8 cellular contexts compared by ENCODE assay signal in genomic region chr17:4968916-4969550, GRCh38. TPM values are rescaled to one million over a fixed set of nuclear protein-coding genes. Genes with fewer than 3 reads are reported as not detected.
DNase-seq lines count a peak whose midpoint lies in the region; ATAC-seq and TF ChIP-seq lines count a peak whose summit lies in the region.

No MANE protein-coding gene starts in this region.

- no peak for TF ChIP-seq POLR2A in HCT116 (IDR thresholded peaks at IDR 0.05; ENCODE audit: borderline replicate concordance, extremely low read depth, insufficient read depth, insufficient read length)

- H3K4me1 Mint-ChIP-seq in effector memory CD8-positive, alpha-beta T cell (ENCODE audit: low read depth in 2 of 2), result peaks cover 12 to 14% of the 10 kb centered on the region in 2 donors

- H3K4me3 Mint-ChIP-seq in effector memory CD8-positive, alpha-beta T cell, result no peak overlapping the region

- H3K4me3 ChIP-seq in AG04450 (ENCODE audit: low read depth, low read length) (peak overlapping the region; percentile 78), HCT116 (replicated peaks in 1 of 2; ENCODE audit: low read depth in 1 of 2, low read length in 2 of 2) (peak overlapping the region; percentile 63 to 70)

- no peaks in the 10 kb centered on the region for H3K9me3 Mint-ChIP-seq in effector memory CD8-positive, alpha-beta T cell

- H3K36me3 ChIP-seq in HCT116 (ENCODE audit: control insufficient read depth in 1 of 2, insufficient read depth in 2 of 2, low read length in 2 of 2), result peaks cover 4 to 17% of the 10 kb centered on the region in 2 experiments; a peak in 3 of 4 replicates

- peaks cover 5% of the 10 kb centered on the region; the same call in 1 of the 2 replicates for H3K9me3 ChIP-seq in AG04450 (ENCODE audit: control insufficient read depth, insufficient read depth, low read length)
- H3K9me3 ChIP-seq in HCT116 (ENCODE audit: control insufficient read depth in 1 of 2, insufficient read depth in 1 of 2, low read depth in 1 of 2, low read length in 2 of 2), result no peaks in the 10 kb centered on the region

- no peak for TF ChIP-seq RAD21 in HCT116 (IDR thresholded peaks at IDR 0.05; ENCODE audit: low read depth)

- BruUV-seq in HCT116 (replicated peaks; lab: Mats Ljungman, UMichigan), result no TSS peak

- H4K20me1 ChIP-seq in HCT116 (ENCODE audit: insufficient read depth), result no peaks in the 10 kb centered on the region

- H3K9ac ChIP-seq in HCT116 (ENCODE audit: low read length), result peak overlapping the region; percentile 80

- H3K27ac ChIP-seq in AG04450 (ENCODE audit: low read depth, low read length) (peak overlapping the region; percentile 98), HCT116 (ENCODE audit: low read depth, low read length) (peak overlapping the region; percentile 90)

- H3K36me3 Mint-ChIP-seq in effector memory CD8-positive, alpha-beta T cell (ENCODE audit: insufficient read depth), result peaks cover 18% of the 10 kb centered on the region

- no peaks in the 10 kb centered on the region for H3K27me3 ChIP-seq in AG04450 (ENCODE audit: control insufficient read depth, insufficient read depth, low read length)
- no peaks in the 10 kb centered on the region for H3K27me3 ChIP-seq in HCT116 (ENCODE audit: insufficient read depth, low read length)

- H3K79me2 ChIP-seq in HCT116 (ENCODE audit: insufficient read depth, low read length), result peaks cover 13% of the 10 kb centered on the region; the same call in 1 of the 2 replicates

- CTCF ChIA-PET in AG04450 (lab: Charles Lee), result interaction anchor here (1.8 kb wide), 1 partner anchor 60 kb away, joined by 5 read pairs; no protein-coding TSS in a partner anchor
- CTCF ChIA-PET in HCT116 (lab: Charles Lee), result interaction anchor here (1.3 kb wide), 1 partner anchor 66 kb away, joined by 3 read pairs; the partner anchor contains the start of gene CHRNE

- peaks cover 19 to 33% of the 10 kb centered on the region in 2 experiments for H3K4me1 ChIP-seq in HCT116 (ENCODE audit: control insufficient read depth in 1 of 2, insufficient read depth in 2 of 2, low read length in 2 of 2)

- POLR2A ChIA-PET in AG04450 (lab: Yijun Ruan, JAX) (interaction anchor here (0.5 to 5.6 kb wide), 6 partner anchors 20 to 173 kb away, joined by 3 to 128 read pairs (median 4); partner anchors contain the start of genes ENO3, KIF1C, PFN1 and RNF167), HCT116 (lab: Charles Lee) (interaction anchor here (0.8 to 5.0 kb wide), 7 partner anchors 15 to 29 kb away, joined by 3 to 45 read pairs (median 10); partner anchors contain the start of genes CAMTA2, ENO3, PFN1 and RNF167)

- TF ChIP-seq CTCF in AG04450 (IDR thresholded peaks at IDR 0.05; ENCODE audit: low read depth, low read length) (no peak), HCT116 (IDR thresholded peaks at IDR 0.05 in 2 of 3, conservative IDR thresholded peaks at IDR 0.05 in 1 of 3; ENCODE audit: borderline replicate concordance in 1 of 3, insufficient read depth in 1 of 3, low read depth in 2 of 3, low read length in 2 of 3) (no peak)

- RAD21 ChIA-PET in HCT116 (lab: Charles Lee; ENCODE audit: low non-redundant PET in 1 of 2, low total read pairs in 2 of 2, uncharacterized antibody in 2 of 2, unreplicated experiment in 2 of 2), result interaction anchor here (0.5 to 2.2 kb wide), 2 partner anchors 14 to 29 kb away, joined by 6 to 11 read pairs; partner anchors contain the start of genes RNF167 (in 1 of the 2) and SLC25A11 (in 1 of the 2)

- peak; percentile 85 for DNase-seq in AG04450 (ENCODE audit: low read depth, low spot score)
- DNase-seq in HCT116 (ENCODE audit: low read depth, low spot score), result no peak
- DNase-seq in activated CD8-positive, alpha-beta memory T cell treated with anti-CD3 and anti-CD28 coated beads, Interleukin-2, amount 50 U/mL, for 48 hours, result peak; percentile 84
- peak; percentile 78 for DNase-seq in hepatic stellate cell (ENCODE audit: low spot score)
- DNase-seq in stimulated activated CD4-positive, alpha-beta T cell treated with anti-CD3 and anti-CD28 coated beads, Interleukin-4, amount 100 ng/mL, for 1 hour, result peak; percentile 34
- no peak for DNase-seq in effector memory CD8-positive, alpha-beta T cell
- no peak for DNase-seq in SKM-1 (lab: John Stamatoyannopoulos, UW; ENCODE audit: unreplicated experiment)
- no peak for DNase-seq in cerebellar nuclear complex (lab: John Stamatoyannopoulos, UW)

- H3K9me2 ChIP-seq in HCT116 (ENCODE audit: insufficient read depth), result no peaks in the 10 kb centered on the region

- no peak overlapping the region for H3K27ac Mint-ChIP-seq in effector memory CD8-positive, alpha-beta T cell

- H3K4me2 ChIP-seq in HCT116 (ENCODE audit: low read length), result peak overlapping the region; percentile 84

- H3K27me3 Mint-ChIP-seq in effector memory CD8-positive, alpha-beta T cell, result no peaks in the 10 kb centered on the region

- H2AFZ ChIP-seq in HCT116 (ENCODE audit: low read depth, low read length, poor library complexity, severe bottlenecking), result no peak overlapping the region

- no peak for ATAC-seq in HCT116
- no peak for ATAC-seq in effector memory CD8-positive, alpha-beta T cell (replicated peaks)

- intact Hi-C loops in HCT116 (cut with micrococcal nuclease), result no loop called here

TF ChIP-seq in HCT116, 20 proteins besides CTCF, POLR2A, EP300 and RAD21 (continues in another document):
- TF ChIP-seq FOSL1 (IDR thresholded peaks at IDR 0.05; ENCODE audit: low read depth) (peak; percentile 78), EZH2 (IDR thresholded peaks at IDR 0.05) (no peak), ZBTB33 (IDR thresholded peaks at IDR 0.05; ENCODE audit: extremely low read depth, insufficient replicate concordance, low read length) (no peak), CEBPB (IDR thresholded peaks at IDR 0.05; ENCODE audit: low read depth) (peak; percentile 83; the same call in 1 of the 2 replicates), EZH2phosphoT487 (IDR thresholded peaks at IDR 0.05; ENCODE audit: borderline replicate concordance) (no peak), EGR1 (IDR thresholded peaks at IDR 0.05; ENCODE audit: low read depth) (0 out of 2 replicates have a peak, but pooled peaks have one; percentile 45), POLR2AphosphoS5 (IDR thresholded peaks at IDR 0.05; ENCODE audit: low read depth, low read length) (peak; percentile 70), SP1 (IDR thresholded peaks at IDR 0.05; ENCODE audit: low read depth) (peak; percentile 78), MAX (IDR thresholded peaks at IDR 0.05) (no peak; the same call in none of the 2 replicates), SRF (IDR thresholded peaks at IDR 0.05; ENCODE audit: low read depth) (no peak), JUND (IDR thresholded peaks at IDR 0.05) (peak; percentile 76), ZFX (IDR thresholded peaks at IDR 0.05) (no peak), ATF3 (IDR thresholded peaks at IDR 0.05) (no peak)

RNA-seq across cellular contexts. Expression of gene SPAG7, which starts 1.4 kb away (rescaled TPM):
- polyA plus RNA-seq in AG04450 (2011; rRNA removed), result 71.0 and 71.1 TPM in 2 replicates
- polyA minus RNA-seq in AG04450 (2011; rRNA and poly(A)+ RNA removed), result 27.9 and 32.1 TPM in 2 replicates
- 49.9 TPM for total RNA-seq in HCT116 (2021; ENCODE audit: unreplicated experiment)
- polyA plus RNA-seq in HCT116 (2012), result 68.7 and 76.9 TPM in 2 replicates

RNA-seq across cellular contexts. Expression of gene ENO3, which starts 18.1 kb away (rescaled TPM):
- 2.3 and 3.2 TPM in 2 replicates for polyA plus RNA-seq in AG04450 (2011; rRNA removed)
- polyA minus RNA-seq in AG04450 (2011; rRNA and poly(A)+ RNA removed), result 2.1 and 2.6 TPM in 2 replicates
- 24.6 TPM for total RNA-seq in HCT116 (2021; ENCODE audit: unreplicated experiment)
- 23.5 and 26.1 TPM in 2 replicates for polyA plus RNA-seq in HCT116 (2012)

RNA-seq across cellular contexts. Expression of gene CAMTA2, which starts 18.4 kb away (rescaled TPM):
- polyA plus RNA-seq in AG04450 (2011; rRNA removed), result 18.0 and 20.0 TPM in 2 replicates
- polyA minus RNA-seq in AG04450 (2011; rRNA and poly(A)+ RNA removed), result 12.0 and 14.8 TPM in 2 replicates
- total RNA-seq in HCT116 (2021; ENCODE audit: unreplicated experiment), result 37.8 TPM
- polyA plus RNA-seq in HCT116 (2012), result 53.9 and 58.0 TPM in 2 replicates

RNA-seq across cellular contexts. Expression of gene PFN1, which starts 20.7 kb away (rescaled TPM):
- 1,141 and 1,329 TPM in 2 replicates for polyA plus RNA-seq in AG04450 (2011; rRNA removed)
- polyA minus RNA-seq in AG04450 (2011; rRNA and poly(A)+ RNA removed), result 784 and 887 TPM in 2 replicates
- total RNA-seq in HCT116 (2021; ENCODE audit: unreplicated experiment), result 1,213 TPM
- polyA plus RNA-seq in HCT116 (2012), result 1,800 and 2,181 TPM in 2 replicates

RNA-seq across cellular contexts. Expression of gene INCA1, which starts 28.3 kb away (rescaled TPM):
- 0.29 and 0.56 TPM in 2 replicates for polyA plus RNA-seq in AG04450 (2011; rRNA removed)
- polyA minus RNA-seq in AG04450 (2011; rRNA and poly(A)+ RNA removed), result 0.39 and 0.87 TPM in 2 replicates
- total RNA-seq in HCT116 (2021; ENCODE audit: unreplicated experiment), result 0.74 TPM
- polyA plus RNA-seq in HCT116 (2012), result 0.94 and 1.2 TPM in 2 replicates

Comparison
In these comparisons a context has a peak if more than half of its experiments do, and no peak if none do; other contexts are left out.
1. DNase-seq: peak in AG04450 (single experiment), activated CD8-positive, alpha-beta memory T cell treated with anti-CD3 and anti-CD28 coated beads, Interleukin-2, amount 50 U/mL, for 48 hours (single experiment), hepatic stellate cell (single experiment) and stimulated activated CD4-positive, alpha-beta T cell treated with anti-CD3 and anti-CD28 coated beads, Interleukin-4, amount 100 ng/mL, for 1 hour (single experiment); none in HCT116 (single experiment), effector memory CD8-positive, alpha-beta T cell (0 of 3), SKM-1 (single experiment) and cerebellar nuclear complex (0 of 2).